16 cellular contexts compared by ENCODE assay signal in the genomic region with DNA sequence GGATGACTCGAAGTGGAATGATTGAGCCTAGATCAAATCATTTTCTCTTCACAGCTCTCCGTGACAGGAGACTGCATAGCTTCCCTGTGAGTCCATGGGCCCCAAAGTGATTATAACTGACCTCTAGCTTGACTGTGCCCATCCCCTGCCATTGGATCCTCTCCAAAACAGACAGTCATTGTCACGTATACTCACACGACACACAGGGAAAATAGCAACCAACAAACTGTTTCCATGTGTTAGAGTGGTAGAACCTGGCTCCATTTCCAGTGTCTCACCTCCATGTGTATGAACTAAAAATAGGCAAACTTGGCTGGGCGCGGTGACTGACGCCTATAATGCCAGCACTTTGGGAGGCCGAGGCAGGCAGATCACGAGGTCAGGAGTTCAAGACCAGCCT. TPM values are rescaled to one million over a fixed set of nuclear protein-coding genes. Genes with fewer than 3 reads are reported as not detected.
DNase-seq lines count a peak whose midpoint lies in the region; ATAC-seq and TF ChIP-seq lines count a peak whose summit lies in the region.
"Had no signal": no experiment of that assay in that cellular context is flagged by ENCODE, and none has a peak within 500 bp of the region (broad histone marks: within the 10 kb centered on the region; RNA-seq: fewer than 3 reads in every experiment).

No MANE protein-coding gene starts in this region.

- H3K9ac ChIP-seq in H9 (ENCODE audit: extremely low read depth, insufficient read length, low read length): no peak overlapping the region

- H3K27me3 ChIP-seq in brain microvascular endothelial cell (replicated peaks) (no peaks in the 10 kb centered on the region), H9 (ENCODE audit: insufficient read depth, low read length) (no peaks in the 10 kb centered on the region)
- H3K27me3 ChIP-seq: ovary had no signal

- WGBS in H9 (ENCODE audit: extremely low coverage, insufficient read length, low lambda C conversion rate): no CpG with 5 or more reads among the region's 9 CpGs

- H3K4me1 Mint-ChIP-seq in activated CD8-positive, alpha-beta memory T cell treated with anti-CD3 and anti-CD28 coated beads, Interleukin-2, amount 10 ng/mL, durations not matched to agents 7 days and 5 days: peaks cover 41% of the 10 kb centered on the region
- peaks cover 7 to 12% of the 10 kb centered on the region in 2 experiments for H3K4me1 Mint-ChIP-seq in H9

- H3K4me3 Mint-ChIP-seq in activated CD8-positive, alpha-beta memory T cell treated with anti-CD3 and anti-CD28 coated beads, Interleukin-2, amount 10 ng/mL, durations not matched to agents 7 days and 5 days: no peak overlapping the region
- no peak overlapping the region for H3K4me3 Mint-ChIP-seq in H9
- H3K4me3 Mint-ChIP-seq: activated naive CD4-positive, alpha-beta T cell treated with anti-CD3 and anti-CD28 coated beads, Interleukin-2, amount 50 U/mL, for 24 hours had no signal

- H4K5ac ChIP-seq in H9 (ENCODE audit: insufficient read length, low read depth, low read length): no peak overlapping the region

- no peaks in the 10 kb centered on the region for H3K79me2 ChIP-seq in H9 (ENCODE audit: insufficient read depth, low read length)

- H3K27ac Mint-ChIP-seq in activated CD8-positive, alpha-beta memory T cell treated with anti-CD3 and anti-CD28 coated beads, Interleukin-2, amount 10 ng/mL, durations not matched to agents 7 days and 5 days: no peak overlapping the region
- H3K27ac Mint-ChIP-seq in H9: no peak overlapping the region
- H3K27ac Mint-ChIP-seq: activated naive CD4-positive, alpha-beta T cell treated with anti-CD3 and anti-CD28 coated beads, Interleukin-2, amount 50 U/mL, for 24 hours had no signal

- H3K27me3 Mint-ChIP-seq in activated CD8-positive, alpha-beta memory T cell treated with anti-CD3 and anti-CD28 coated beads, Interleukin-2, amount 10 ng/mL, durations not matched to agents 7 days and 5 days: no peaks in the 10 kb centered on the region
- no peaks in the 10 kb centered on the region for H3K27me3 Mint-ChIP-seq in H9 (ENCODE audit: low read depth)
- H3K27me3 Mint-ChIP-seq: activated naive CD4-positive, alpha-beta T cell treated with anti-CD3 and anti-CD28 coated beads, Interleukin-2, amount 50 U/mL, for 24 hours had no signal

- no peak overlapping the region for H4K91ac ChIP-seq in H9 (ENCODE audit: insufficient read length, low read depth, low read length)

- ATAC-seq in activated CD8-positive, alpha-beta memory T cell treated with anti-CD3 and anti-CD28 coated beads, Interleukin-2, amount 10 ng/mL, durations not matched to agents 7 days and 5 days: no peak

- no peak overlapping the region for H2AFZ ChIP-seq in H9 (ENCODE audit: low read length)

- no peak overlapping the region for H2BK15ac ChIP-seq in H9 (ENCODE audit: low read depth, low read length)

- H3K14ac ChIP-seq in H9 (ENCODE audit: insufficient read depth, low read length): no peak overlapping the region

- TF ChIP-seq CTCF in AG10803 (conservative IDR thresholded peaks at IDR 0.05; ENCODE audit: low read length): no peak
- TF ChIP-seq CTCF in brain microvascular endothelial cell (IDR thresholded peaks at IDR 0.05; ENCODE audit: low read depth, low read length, missing control alignments): no peak
- TF ChIP-seq CTCF in H9 (conservative IDR thresholded peaks at IDR 0.05): no peak

- H3K56ac ChIP-seq in H9 (ENCODE audit: insufficient read length, low read depth, low read length): no peak overlapping the region

- H2BK12ac ChIP-seq in H9 (ENCODE audit: insufficient read length, low read depth, low read length): no peak overlapping the region

- no peaks in the 10 kb centered on the region for H3K9me3 ChIP-seq in H9 (ENCODE audit: control insufficient read depth, low read depth, low read length)
- H3K9me3 ChIP-seq: ovary had no signal

- H3K27ac ChIP-seq in brain microvascular endothelial cell (peak overlapping the region; percentile 93), H9 (ENCODE audit: insufficient read length, low read depth, low read length) (no peak overlapping the region)
- H3K27ac ChIP-seq: C4-2B, ovary had no signal

- no peak overlapping the region for H3T11ph ChIP-seq in H9 (ENCODE audit: low read length)

- H3K4me3 ChIP-seq in AG10803 (ENCODE audit: low read length) (no peak overlapping the region), brain microvascular endothelial cell (ENCODE audit: low read depth, low read length) (no peak overlapping the region)
- H3K4me3 ChIP-seq: ovary had no signal

- H3K23ac ChIP-seq in H9 (ENCODE audit: insufficient read length, low read depth, low read length): no peak overlapping the region

- H2BK20ac ChIP-seq in H9 (ENCODE audit: low read depth, low read length, poor library complexity, severe bottlenecking): no peak overlapping the region

- H3K36me3 Mint-ChIP-seq in activated CD8-positive, alpha-beta memory T cell treated with anti-CD3 and anti-CD28 coated beads, Interleukin-2, amount 10 ng/mL, durations not matched to agents 7 days and 5 days: peaks cover 25% of the 10 kb centered on the region
- H3K36me3 Mint-ChIP-seq in H9 (ENCODE audit: insufficient read depth in 1 of 3, low read depth in 3 of 3): peaks cover 0 to 3% (median 2%) of the 10 kb centered on the region in 3 experiments; a peak in 3 of 7 replicates

- no peak overlapping the region for H2BK120ac ChIP-seq in H9 (ENCODE audit: low read depth, low read length, poor library complexity, severe bottlenecking)

- H3K23me2 ChIP-seq in H9 (ENCODE audit: insufficient read length, low read depth, low read length, poor library complexity, severe bottlenecking): no peaks in the 10 kb centered on the region

- no peaks in the 10 kb centered on the region for H4K20me1 ChIP-seq in H9 (ENCODE audit: control insufficient read depth, insufficient read depth, insufficient read length)

- H3K36me3 ChIP-seq in brain microvascular endothelial cell (replicated peaks): peaks cover 9% of the 10 kb centered on the region
- H3K36me3 ChIP-seq: ovary had no signal

- no peak overlapping the region for H2BK5ac ChIP-seq in H9 (ENCODE audit: insufficient read length, low read length)

- no peak overlapping the region for H4K8ac ChIP-seq in H9 (replicated peaks; ENCODE audit: insufficient read length, low read depth, low read length)

- CTCF ChIA-PET in activated CD8-positive, alpha-beta memory T cell treated with anti-CD3 and anti-CD28 coated beads, Interleukin-2, amount 10 ng/mL, durations not matched to agents 7 days and 5 days (lab: Charles Lee): interaction anchor here (1.3 kb wide), 1 partner anchor 20 kb away, joined by 3 read pairs; no protein-coding TSS in a partner anchor

- H3K4ac ChIP-seq in H9 (ENCODE audit: low read depth, low read length): no peak overlapping the region

- DNase-seq in AG10803 (ENCODE audit: low read depth) (peak; percentile 99), LHCN-M2 (ENCODE audit: low read depth) (peak; percentile 97), brain microvascular endothelial cell (peak; percentile 93), kidney glomerular epithelial cell (lab: John Stamatoyannopoulos, UW) (peak; percentile 61), H9 (no peak), SW 1271 (lab: John Stamatoyannopoulos, UW) (no peak)
- DNase-seq in activated CD8-positive, alpha-beta memory T cell treated with anti-CD3 and anti-CD28 coated beads, Interleukin-2, amount 10 ng/mL, durations not matched to agents 7 days and 5 days: no peak
- no peak for DNase-seq in stimulated activated CD4-positive, alpha-beta T cell treated with anti-CD3 and anti-CD28 coated beads, Interleukin-2, amount 100 ng/mL, for 24 hours
- DNase-seq: activated CD8-positive, alpha-beta memory T cell treated with anti-CD3 and anti-CD28 coated beads for 24 hours; effector CD8-positive, alpha-beta T cell; GF-D8; hippocampal formation; ovary had no signal

- no peaks in the 10 kb centered on the region for H3K4me1 ChIP-seq in H9 (ENCODE audit: insufficient read depth, low read length)

- no peak overlapping the region for H3K4me2 ChIP-seq in H9 (ENCODE audit: insufficient read depth, insufficient read length, low read length)

- in situ Hi-C loops in brain microvascular endothelial cell (cut with HindIII; ENCODE audit: low pct_ligation_motif_present, low sequenced_read_pairs): loop anchor here (25.0 kb wide), 1 partner anchor 109 kb away; a partner anchor contains a TSS

- no peak overlapping the region for H2AK5ac ChIP-seq in H9 (ENCODE audit: insufficient read length, low read length)

- no peaks in the 10 kb centered on the region for H3K79me1 ChIP-seq in H9 (ENCODE audit: insufficient read depth, low read depth, low read length, poor library complexity, severe bottlenecking)

- H3K9me3 Mint-ChIP-seq in activated CD8-positive, alpha-beta memory T cell treated with anti-CD3 and anti-CD28 coated beads, Interleukin-2, amount 10 ng/mL, durations not matched to agents 7 days and 5 days (ENCODE audit: low read depth): no peaks in the 10 kb centered on the region
- no peaks in the 10 kb centered on the region for H3K9me3 Mint-ChIP-seq in H9
- H3K9me3 Mint-ChIP-seq: activated naive CD4-positive, alpha-beta T cell treated with anti-CD3 and anti-CD28 coated beads, Interleukin-2, amount 50 U/mL, for 24 hours had no signal

- H3K18ac ChIP-seq in H9 (ENCODE audit: insufficient read length, low read depth, low read length): no peak overlapping the region

RNA-seq across cellular contexts. Expression of a gene that starts 48.8 kb away (rescaled TPM):
- total RNA-seq in LHCN-M2 (2014; rRNA removed) (1.0 and 1.9 TPM in 2 replicates), H9 (2021) (17.8 and 20.0 TPM in 2 replicates)
- polyA plus RNA-seq in LHCN-M2 (2012): 9.4 TPM
- under 1 TPM; 0.41 to 0.68 TPM for total RNA-seq in activated CD8-positive, alpha-beta memory T cell treated with anti-CD3 and anti-CD28 coated beads, Interleukin-2, amount 10 ng/mL, durations not matched to agents 7 days and 5 days
- total RNA-seq: lung microvascular endothelial cell had no signal

Comparison
In these comparisons a context has a peak if more than half of its experiments do, and no peak if none do; other contexts are left out.
1. DNase-seq: peak in AG10803 (single experiment), LHCN-M2 (single experiment), brain microvascular endothelial cell (single experiment) and kidney glomerular epithelial cell (single experiment); none in activated CD8-positive, alpha-beta memory T cell treated with anti-CD3 and anti-CD28 coated beads, Interleukin-2, amount 10 ng/mL, durations not matched to agents 7 days and 5 days (single experiment), H9 (single experiment), stimulated activated CD4-positive, alpha-beta T cell treated with anti-CD3 and anti-CD28 coated beads, Interleukin-2, amount 100 ng/mL, for 24 hours (0 of 2) and SW 1271 (0 of 2).